1 cellular context compared by ENCODE assay signal in genomic region chr3:61631108-61631769, GRCh38.
TF ChIP-seq lines count a peak whose summit lies in the region.

No MANE protein-coding gene starts in this region.

TF ChIP-seq in GM23338, 12 proteins besides CTCF, POLR2A, EP300 and RAD21 (continued from another document):
- no peak for TF ChIP-seq REST (IDR thresholded peaks at IDR 0.05; ENCODE audit: unreplicated experiment)
- TF ChIP-seq ZNF331 (CRISPR knock-in tag; IDR thresholded peaks at IDR 0.05; ENCODE audit: low read depth): no peak
- no peak for TF ChIP-seq ZNF462 (CRISPR knock-in tag; IDR thresholded peaks at IDR 0.05)
- no peak for TF ChIP-seq EZH2phosphoT487 (IDR thresholded peaks at IDR 0.05; ENCODE audit: unreplicated experiment)
